17 cellular contexts compared by ENCODE assay signal in genomic region chr2:19823507-19823906, GRCh38.
"Had no signal": no experiment of that assay in that cellular context is flagged by ENCODE, and none has a peak within 500 bp of the region (broad histone marks: within the 10 kb centered on the region; RNA-seq: fewer than 3 reads in every experiment).

No MANE protein-coding gene starts in this region.

- H3K27me3 ChIP-seq: gastrocnemius medialis, heart right ventricle, neutrophil, sigmoid colon had no signal

- ATAC-seq: gastrocnemius medialis; heart right ventricle; mucosa of descending colon; naive thymus-derived CD8-positive, alpha-beta T cell had no signal

- H3K27ac ChIP-seq: gastrocnemius medialis, heart right ventricle, neutrophil, sigmoid colon had no signal

- H3K36me3 Mint-ChIP-seq: naive thymus-derived CD8-positive, alpha-beta T cell had no signal

- H3K4me3 Mint-ChIP-seq: endodermal cell; naive thymus-derived CD8-positive, alpha-beta T cell had no signal

- H3K4me1 ChIP-seq: gastrocnemius medialis had no signal

- H3K27ac Mint-ChIP-seq: endodermal cell; naive thymus-derived CD8-positive, alpha-beta T cell had no signal

- H3K4me1 Mint-ChIP-seq: endodermal cell; naive thymus-derived CD8-positive, alpha-beta T cell had no signal

- H3K4me3 ChIP-seq: gastrocnemius medialis, heart right ventricle, mucosa of descending colon, sigmoid colon had no signal

- DNase-seq: dermis blood vessel endothelial cell; endodermal cell; erythroblast; gastrocnemius medialis; heart right ventricle; hypothalamus; kidney glomerular epithelial cell; mammary epithelial cell; mucosa of descending colon; naive thymus-derived CD8-positive, alpha-beta T cell; posterior cingulate gyrus; sigmoid colon; small intestine; stimulated activated CD4-positive, alpha-beta T cell treated with anti-CD3 and anti-CD28 coated beads, Interleukin-12 subunit alpha, Interleukin-12 subunit beta, amount 100 ng/mL, for 4 hours; stimulated activated naive CD4-positive, alpha-beta T cell treated with Interleukin-2 at 50 U/mL for 16 hours; trophoblast cell had no signal

- H3K36me3 ChIP-seq: gastrocnemius medialis, heart right ventricle, neutrophil, sigmoid colon had no signal

- H3K9me3 ChIP-seq: gastrocnemius medialis, heart right ventricle, mucosa of descending colon, neutrophil, sigmoid colon had no signal
